Comparison of ENCODE assay signal across 22 cellular contexts in genomic region chr5:75325242-75325641, GRCh38. TPM values are rescaled to one million over a fixed set of nuclear protein-coding genes. Genes with fewer than 3 reads are reported as not detected.
DNase-seq lines count a peak whose midpoint lies in the region; ATAC-seq, FAIRE-seq and TF ChIP-seq lines count a peak whose summit lies in the region.
"Had no signal": no experiment of that assay in that cellular context is flagged by ENCODE, and none has a peak within 500 bp of the region (broad histone marks: within the 10 kb centered on the region; RNA-seq: fewer than 3 reads in every experiment).

No MANE protein-coding gene starts in this region.

- H3K4me2 ChIP-seq in HepG2 (ENCODE audit: low read depth, low read length): peak overlapping the region; percentile 42

- no peaks in the 10 kb centered on the region for H3K9me3 ChIP-seq in HepG2 (ENCODE audit: low read length)
- H3K9me3 ChIP-seq: thoracic aorta had no signal

- no peaks in the 10 kb centered on the region for H3K36me3 Mint-ChIP-seq in activated naive CD8-positive, alpha-beta T cell treated with anti-CD3 and anti-CD28 coated beads, Interleukin-2, amount 50 U/mL, for 24 hours (ENCODE audit: low read depth)
- no peaks in the 10 kb centered on the region for H3K36me3 Mint-ChIP-seq in activated naive CD8-positive, alpha-beta T cell treated with anti-CD3 and anti-CD28 coated beads for 36 hours
- H3K36me3 Mint-ChIP-seq in activated CD8-positive, alpha-beta memory T cell treated with anti-CD3 and anti-CD28 coated beads, Interleukin-2, amount 10 ng/mL, durations not matched to agents 7 days and 5 days: no peaks in the 10 kb centered on the region
- H3K36me3 Mint-ChIP-seq: activated naive CD4-positive, alpha-beta T cell treated with anti-CD3 and anti-CD28 coated beads, Interleukin-2, amount 50 U/mL, for 24 hours; naive thymus-derived CD8-positive, alpha-beta T cell had no signal

- no peaks in the 10 kb centered on the region for H3K27me3 ChIP-seq in HepG2 (ENCODE audit: control insufficient read depth in 1 of 2, insufficient read depth in 2 of 2, low read length in 2 of 2)

- H3K27ac Mint-ChIP-seq in activated naive CD8-positive, alpha-beta T cell treated with anti-CD3 and anti-CD28 coated beads, Interleukin-2, amount 50 U/mL, for 24 hours: peak overlapping the region; percentile 89
- H3K27ac Mint-ChIP-seq in activated naive CD8-positive, alpha-beta T cell treated with anti-CD3 and anti-CD28 coated beads for 36 hours: no peak overlapping the region
- H3K27ac Mint-ChIP-seq in activated CD8-positive, alpha-beta memory T cell treated with anti-CD3 and anti-CD28 coated beads, Interleukin-2, amount 10 ng/mL, durations not matched to agents 7 days and 5 days: no peak overlapping the region
- H3K27ac Mint-ChIP-seq: activated naive CD4-positive, alpha-beta T cell treated with anti-CD3 and anti-CD28 coated beads, Interleukin-2, amount 50 U/mL, for 24 hours; naive thymus-derived CD8-positive, alpha-beta T cell had no signal

- peaks cover 64% of the 10 kb centered on the region for H3K4me1 ChIP-seq in HepG2 (ENCODE audit: insufficient read depth, low read length)
- H3K4me1 ChIP-seq: parathyroid adenoma had no signal

- H3K9ac ChIP-seq in HepG2 (ENCODE audit: insufficient read depth, low read depth, low read length): no peak overlapping the region
- H3K9ac ChIP-seq: parathyroid adenoma had no signal

- peak overlapping the region; percentile 51 for H3K4me3 Mint-ChIP-seq in activated naive CD8-positive, alpha-beta T cell treated with anti-CD3 and anti-CD28 coated beads, Interleukin-2, amount 50 U/mL, for 24 hours
- no peak overlapping the region for H3K4me3 Mint-ChIP-seq in activated naive CD8-positive, alpha-beta T cell treated with anti-CD3 and anti-CD28 coated beads for 36 hours
- no peak overlapping the region for H3K4me3 Mint-ChIP-seq in activated CD8-positive, alpha-beta memory T cell treated with anti-CD3 and anti-CD28 coated beads, Interleukin-2, amount 10 ng/mL, durations not matched to agents 7 days and 5 days
- H3K4me3 Mint-ChIP-seq: activated naive CD4-positive, alpha-beta T cell treated with anti-CD3 and anti-CD28 coated beads, Interleukin-2, amount 50 U/mL, for 24 hours; naive thymus-derived CD8-positive, alpha-beta T cell had no signal

- H3K27me3 Mint-ChIP-seq in activated naive CD8-positive, alpha-beta T cell treated with anti-CD3 and anti-CD28 coated beads, Interleukin-2, amount 50 U/mL, for 24 hours: peaks cover 2% of the 10 kb centered on the region
- peaks cover 6% of the 10 kb centered on the region for H3K27me3 Mint-ChIP-seq in activated naive CD8-positive, alpha-beta T cell treated with anti-CD3 and anti-CD28 coated beads for 36 hours
- H3K27me3 Mint-ChIP-seq in activated CD8-positive, alpha-beta memory T cell treated with anti-CD3 and anti-CD28 coated beads, Interleukin-2, amount 10 ng/mL, durations not matched to agents 7 days and 5 days: peaks cover 6% of the 10 kb centered on the region
- H3K27me3 Mint-ChIP-seq: activated naive CD4-positive, alpha-beta T cell treated with anti-CD3 and anti-CD28 coated beads, Interleukin-2, amount 50 U/mL, for 24 hours had no signal

- peak; percentile 61 for ATAC-seq in activated naive CD8-positive, alpha-beta T cell treated with anti-CD3 and anti-CD28 coated beads, Interleukin-2, amount 50 U/mL, for 24 hours
- peak; percentile 81 for ATAC-seq in HepG2
- ATAC-seq in HG03097 (IDR thresholded peaks at IDR 0.05; ENCODE audit: low FRiP score, unreplicated experiment): no peak
- no peak for ATAC-seq in activated CD8-positive, alpha-beta memory T cell treated with anti-CD3 and anti-CD28 coated beads, Interleukin-2, amount 10 ng/mL, durations not matched to agents 7 days and 5 days
- ATAC-seq: activated CD4-positive, CD25-positive, alpha-beta regulatory T cell treated with anti-CD3 and anti-CD28 coated beads, Interleukin-2, amount 50 U/mL, for 24 hours; naive thymus-derived CD8-positive, alpha-beta T cell; sciatic nerve had no signal

- no peak overlapping the region for H2AFZ ChIP-seq in HepG2 (ENCODE audit: low read length)
- H2AFZ ChIP-seq: parathyroid adenoma had no signal

- H3K79me2 ChIP-seq in HepG2 (ENCODE audit: insufficient read depth, low read length): no peaks in the 10 kb centered on the region
- H3K79me2 ChIP-seq: parathyroid adenoma had no signal

- no peak for TF ChIP-seq POLR2A in HepG2 (IDR thresholded peaks at IDR 0.05; ENCODE audit: insufficient read depth in 1 of 2, low read depth in 2 of 2, low read length in 2 of 2)
- no peak for TF ChIP-seq POLR2A in erythroblast (IDR thresholded peaks at IDR 0.05; ENCODE audit: low read length)

- no peak for TF ChIP-seq CTCF in HepG2 (CRISPR knock-in tag; IDR thresholded peaks at IDR 0.05)

- H3K9me3 Mint-ChIP-seq in activated naive CD8-positive, alpha-beta T cell treated with anti-CD3 and anti-CD28 coated beads, Interleukin-2, amount 50 U/mL, for 24 hours: no peaks in the 10 kb centered on the region
- no peaks in the 10 kb centered on the region for H3K9me3 Mint-ChIP-seq in activated naive CD8-positive, alpha-beta T cell treated with anti-CD3 and anti-CD28 coated beads for 36 hours
- H3K9me3 Mint-ChIP-seq in activated CD8-positive, alpha-beta memory T cell treated with anti-CD3 and anti-CD28 coated beads, Interleukin-2, amount 10 ng/mL, durations not matched to agents 7 days and 5 days (ENCODE audit: low read depth): no peaks in the 10 kb centered on the region
- H3K9me3 Mint-ChIP-seq: activated naive CD4-positive, alpha-beta T cell treated with anti-CD3 and anti-CD28 coated beads, Interleukin-2, amount 50 U/mL, for 24 hours; naive thymus-derived CD8-positive, alpha-beta T cell had no signal

- no peak for DNase-seq in activated naive CD8-positive, alpha-beta T cell treated with anti-CD3 and anti-CD28 coated beads, Interleukin-2, amount 50 U/mL, for 24 hours
- DNase-seq in activated naive CD8-positive, alpha-beta T cell treated with anti-CD3 and anti-CD28 coated beads for 36 hours: no peak
- DNase-seq in LoVo (ENCODE audit: low spot score) (peak; percentile 9), HepG2 (ENCODE audit: low spot score) (peak; percentile 21), erythroblast (lab: John Stamatoyannopoulos, UW) (no peak)
- no peak for DNase-seq in activated CD8-positive, alpha-beta memory T cell treated with anti-CD3 and anti-CD28 coated beads, Interleukin-2, amount 10 ng/mL, durations not matched to agents 7 days and 5 days
- DNase-seq: activated CD8-positive, alpha-beta memory T cell treated with anti-CD3 and anti-CD28 coated beads, Interleukin-2, amount 50 U/mL, for 4 hours; COR-L47; effector memory CD4-positive, alpha-beta T cell; HCEC 1CT; kidney glomerular epithelial cell; naive thymus-derived CD8-positive, alpha-beta T cell; NCI-H1436; NCI-H524 treated with DMSO at 0.1 percent for 48 hours; RPMI8226; T1000 had no signal

- no TSS peak for BruUV-seq in HepG2 (replicated peaks; lab: Mats Ljungman, UMichigan)

- CTCF ChIA-PET in HepG2 (lab: Yijun Ruan, JAX; ENCODE audit: low intra/inter-chr PET ratio, low total read pairs): no interaction called here
- CTCF ChIA-PET in activated CD8-positive, alpha-beta memory T cell treated with anti-CD3 and anti-CD28 coated beads, Interleukin-2, amount 10 ng/mL, durations not matched to agents 7 days and 5 days (lab: Charles Lee): no interaction called here

- no peak for FAIRE-seq in HepG2 (lab: Jason Lieb, UNC)

- TF ChIP-seq RAD21 in HepG2 (CRISPR knock-in tag; IDR thresholded peaks at IDR 0.05): no peak

- in situ Hi-C loops in HepG2 (cut with HindIII; ENCODE audit: extremely low pct_ligation_motif_present, low pct_unique_long_range_greater_than_20kb): loop anchor here (10.0 kb wide), 1 partner anchor 90 kb away; the partner anchor contains the start of gene ANKRD31

- WGBS in HepG2 (ENCODE audit: low lambda C conversion rate): 6% methylated on average over 1 of the region's 1 CpG

- no peak overlapping the region for H3K27ac ChIP-seq in HepG2 (ENCODE audit: extremely low read length, insufficient read depth, low read length)
- H3K27ac ChIP-seq: parathyroid adenoma, thoracic aorta had no signal

- H4K20me1 ChIP-seq in HepG2 (ENCODE audit: insufficient read depth, low read length): no peaks in the 10 kb centered on the region

- peaks cover 30% of the 10 kb centered on the region for H3K4me1 Mint-ChIP-seq in activated naive CD8-positive, alpha-beta T cell treated with anti-CD3 and anti-CD28 coated beads, Interleukin-2, amount 50 U/mL, for 24 hours
- peaks cover 8% of the 10 kb centered on the region for H3K4me1 Mint-ChIP-seq in activated naive CD8-positive, alpha-beta T cell treated with anti-CD3 and anti-CD28 coated beads for 36 hours
- H3K4me1 Mint-ChIP-seq in activated CD8-positive, alpha-beta memory T cell treated with anti-CD3 and anti-CD28 coated beads, Interleukin-2, amount 10 ng/mL, durations not matched to agents 7 days and 5 days: peaks cover 4% of the 10 kb centered on the region

- intact Hi-C loops in HepG2 (cut with micrococcal nuclease; ENCODE audit: unreplicated experiment): no loop called here

- H3K4me3 ChIP-seq in HepG2 (replicated peaks in 1 of 3; ENCODE audit: insufficient read depth in 1 of 3, low read depth in 2 of 3, low read length in 3 of 3): no peak overlapping the region
- H3K4me3 ChIP-seq: thoracic aorta had no signal

- POLR2A ChIA-PET in HepG2 (lab: Yijun Ruan, JAX): no interaction called here

- TF ChIP-seq EP300 in HepG2 (IDR thresholded peaks at IDR 0.05; ENCODE audit: low read depth in 2 of 2, low read length in 2 of 2): no peak
- no peak for TF ChIP-seq EP300 in HepG2 (CRISPR knock-in tag; IDR thresholded peaks at IDR 0.05; ENCODE audit: borderline replicate concordance)

- H3K36me3 ChIP-seq in HepG2 (replicated peaks in 1 of 2; ENCODE audit: control insufficient read depth in 1 of 2, insufficient read depth in 2 of 2, low read length in 2 of 2): no peaks in the 10 kb centered on the region
- H3K36me3 ChIP-seq: thoracic aorta had no signal

RNA-seq across cellular contexts. Expression of gene HMGCR, which starts 11.8 kb away (rescaled TPM):
- total RNA-seq in activated naive CD8-positive, alpha-beta T cell treated with anti-CD3 and anti-CD28 coated beads for 36 hours: 10 to 100 TPM; 48.1 to 48.3 TPM
- 111 and 144 TPM in 2 replicates for total RNA-seq in HepG2 (2016; rRNA removed; fragmentation: Illumina TruSeq; extraction: Trizol)
- 13.9 and 16.0 TPM in 2 replicates for total RNA-seq in HepG2 (2016; cell fraction: cytosol; rRNA removed; fragmentation: Illumina TruSeq; extraction: Trizol; ENCODE audit: low read depth)
- 94.9 and 148 TPM in 2 replicates for total RNA-seq in HepG2 (2016; cell fraction: insoluble cytoplasmic fraction; rRNA removed; fragmentation: Illumina TruSeq; extraction: Trizol)
- total RNA-seq in HepG2 (2016; cell fraction: membrane; rRNA removed; fragmentation: Illumina TruSeq; extraction: Trizol): 34.9 and 43.7 TPM in 2 replicates
- total RNA-seq in HepG2 (2016; cell fraction: nucleus; rRNA removed; fragmentation: Illumina TruSeq; extraction: Trizol): 273 and 279 TPM in 2 replicates
- 43.0 and 54.2 TPM in 2 replicates for polyA plus RNA-seq in HepG2 (2011; rRNA removed)
- polyA plus RNA-seq in HepG2 (2011; cell fraction: cytosol; rRNA removed): 16.7 and 37.7 TPM in 2 replicates
- polyA plus RNA-seq in HepG2 (2011; cell fraction: nucleus; rRNA removed): 41.8 and 60.3 TPM in 2 replicates
- 147 and 165 TPM in 2 replicates for polyA plus RNA-seq in HepG2 (2012)
- 5.0 and 5.2 TPM in 2 replicates for polyA plus RNA-seq in HepG2 (2016; cell fraction: cytosol; fragmentation: Illumina TruSeq; extraction: Trizol; ENCODE audit: low read depth)
- polyA plus RNA-seq in HepG2 (2016; cell fraction: insoluble cytoplasmic fraction; fragmentation: Illumina TruSeq; extraction: Trizol; ENCODE audit: low read depth): 67.7 and 73.3 TPM in 2 replicates
- polyA plus RNA-seq in HepG2 (2016; cell fraction: membrane; fragmentation: Illumina TruSeq; extraction: Trizol; ENCODE audit: low read depth): 10.6 and 13.1 TPM in 2 replicates
- 271 and 285 TPM in 2 replicates for polyA plus RNA-seq in HepG2 (2016; cell fraction: nucleus; fragmentation: Illumina TruSeq; extraction: Trizol; ENCODE audit: insufficient read depth, low read depth)
- 101 and 102 TPM in 2 replicates for polyA minus RNA-seq in HepG2 (2011; rRNA and poly(A)+ RNA removed; ENCODE audit: low replicate concordance)
- polyA minus RNA-seq in HepG2 (2011; cell fraction: cytosol; rRNA and poly(A)+ RNA removed): 53.2 and 76.7 TPM in 2 replicates
- polyA minus RNA-seq in HepG2 (2011; cell fraction: nucleus; rRNA and poly(A)+ RNA removed): 204 and 309 TPM in 2 replicates
- total RNA-seq in activated CD8-positive, alpha-beta memory T cell treated with anti-CD3 and anti-CD28 coated beads, Interleukin-2, amount 10 ng/mL, durations not matched to agents 7 days and 5 days: 10 to 100 TPM; 69.5 to 99.8 TPM

Comparison
In these comparisons a context has a peak if more than half of its experiments do, and no peak if none do; other contexts are left out.
1. ATAC-seq: peak in activated naive CD8-positive, alpha-beta T cell treated with anti-CD3 and anti-CD28 coated beads, Interleukin-2, amount 50 U/mL, for 24 hours (single experiment) and HepG2 (single experiment); none in HG03097 (single experiment) and activated CD8-positive, alpha-beta memory T cell treated with anti-CD3 and anti-CD28 coated beads, Interleukin-2, amount 10 ng/mL, durations not matched to agents 7 days and 5 days (single experiment).
2. DNase-seq: peak in LoVo (single experiment) and HepG2 (single experiment); none in activated naive CD8-positive, alpha-beta T cell treated with anti-CD3 and anti-CD28 coated beads, Interleukin-2, amount 50 U/mL, for 24 hours (single experiment), activated naive CD8-positive, alpha-beta T cell treated with anti-CD3 and anti-CD28 coated beads for 36 hours (single experiment), erythroblast (0 of 2) and activated CD8-positive, alpha-beta memory T cell treated with anti-CD3 and anti-CD28 coated beads, Interleukin-2, amount 10 ng/mL, durations not matched to agents 7 days and 5 days (single experiment).